In the genomic region with DNA sequence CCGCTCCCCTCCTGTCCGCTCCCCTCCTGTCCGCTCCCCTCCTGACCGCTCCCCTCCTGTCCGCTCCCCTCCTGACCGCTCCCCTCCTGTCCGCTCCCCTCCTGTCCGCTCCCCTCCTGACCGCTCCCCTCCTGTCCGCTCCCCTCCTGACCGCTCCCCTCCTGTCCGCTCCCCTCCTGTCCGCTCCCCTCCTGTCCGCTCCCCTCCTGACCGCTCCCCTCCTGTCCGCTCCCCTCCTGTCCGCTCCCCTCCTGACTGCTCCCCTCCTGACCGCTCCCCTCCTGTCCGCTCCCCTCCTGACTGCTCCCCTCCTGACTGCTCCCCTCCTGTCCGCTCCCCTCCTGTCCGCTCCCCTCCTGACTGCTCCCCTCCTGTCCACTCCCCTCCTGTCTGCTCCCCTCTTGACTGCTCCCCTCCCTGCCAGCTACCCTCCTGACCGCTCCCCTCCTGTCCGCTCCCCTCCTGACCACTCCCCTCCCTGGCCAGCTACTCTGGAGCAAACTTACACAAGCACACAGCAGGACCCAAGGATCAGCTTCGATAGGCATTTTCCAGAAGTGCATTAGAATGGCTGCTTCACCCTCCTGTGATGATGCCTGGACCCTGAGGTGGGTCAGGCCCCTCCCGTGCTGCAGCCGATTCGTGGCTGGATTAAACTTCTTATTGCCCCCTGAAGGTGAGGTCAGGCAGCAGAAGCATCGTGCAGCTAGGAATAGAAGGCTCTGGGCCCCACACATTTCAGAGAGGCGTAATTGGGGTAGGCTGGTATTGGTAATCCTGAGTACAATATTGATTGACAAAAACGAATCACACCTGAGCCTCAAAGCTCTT, we compare ENCODE assay signal across 1 cellular context.
TF ChIP-seq lines count a peak whose summit lies in the region.

No MANE protein-coding gene starts in this region.

TF ChIP-seq in H1, 55 proteins besides CTCF, POLR2A, EP300 and RAD21:
- TF ChIP-seq EGR1 (IDR thresholded peaks at IDR 0.05; ENCODE audit: borderline replicate concordance, low read depth, low read length): 0 out of 2 replicates have a peak, but pooled peaks have one; percentile 3
- peak; percentile 4 for TF ChIP-seq EZH2 (IDR thresholded peaks at IDR 0.05; ENCODE audit: low read depth, low read length, severe bottlenecking)
- TF ChIP-seq SUZ12 (IDR thresholded peaks at IDR 0.05; ENCODE audit: low read length): peak; percentile 35; the same call in 1 of the 2 replicates
- peak; percentile 22 for TF ChIP-seq RNF2 (IDR thresholded peaks at IDR 0.05; ENCODE audit: borderline replicate concordance, low read depth, low read length, missing control alignments, poor library complexity, severe bottlenecking)
- TF ChIP-seq CTBP2 (IDR thresholded peaks at IDR 0.05; ENCODE audit: borderline replicate concordance, insufficient read depth, insufficient read length, low read length): peak; percentile 98
